ENCODE assay signal across 2 cellular contexts in the genomic region with DNA sequence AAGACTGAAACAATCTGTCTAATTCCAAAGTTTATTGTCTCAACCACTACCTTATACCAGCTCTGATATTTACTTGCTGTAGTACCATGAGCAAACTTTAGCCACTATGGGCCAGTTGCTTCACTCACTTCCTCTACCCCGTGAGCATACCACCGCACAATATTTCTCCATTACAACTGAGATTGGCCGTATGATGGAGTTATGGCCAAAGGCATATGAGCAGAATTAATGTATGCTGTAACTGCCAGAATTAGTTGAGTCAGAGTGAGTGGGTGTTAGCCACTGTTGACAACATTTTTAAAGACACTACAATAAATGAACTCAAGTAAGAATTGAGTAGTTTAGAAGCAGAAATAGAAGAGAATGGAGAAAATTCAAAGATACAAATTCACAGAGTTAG.
TF ChIP-seq lines count a peak whose summit lies in the region.

No MANE protein-coding gene starts in this region.

TF ChIP-seq in IMR-90, 13 proteins besides CTCF, POLR2A, EP300 and RAD21:
- TF ChIP-seq MAFK (IDR thresholded peaks at IDR 0.05; ENCODE audit: low read depth, low read length) (no peak), FOS (IDR thresholded peaks at IDR 0.05; ENCODE audit: low read depth, low read length) (no peak), MAZ (IDR thresholded peaks at IDR 0.05; ENCODE audit: borderline replicate concordance, low read depth, low read length) (no peak), RCOR1 (IDR thresholded peaks at IDR 0.05; ENCODE audit: insufficient replicate concordance, low read length) (no peak), NFE2L2 (IDR thresholded peaks at IDR 0.05; ENCODE audit: low read depth, low read length) (no peak), MXI1 (IDR thresholded peaks at IDR 0.05; ENCODE audit: borderline replicate concordance, low read depth, low read length) (no peak)
- TF ChIP-seq, protein P1, sequence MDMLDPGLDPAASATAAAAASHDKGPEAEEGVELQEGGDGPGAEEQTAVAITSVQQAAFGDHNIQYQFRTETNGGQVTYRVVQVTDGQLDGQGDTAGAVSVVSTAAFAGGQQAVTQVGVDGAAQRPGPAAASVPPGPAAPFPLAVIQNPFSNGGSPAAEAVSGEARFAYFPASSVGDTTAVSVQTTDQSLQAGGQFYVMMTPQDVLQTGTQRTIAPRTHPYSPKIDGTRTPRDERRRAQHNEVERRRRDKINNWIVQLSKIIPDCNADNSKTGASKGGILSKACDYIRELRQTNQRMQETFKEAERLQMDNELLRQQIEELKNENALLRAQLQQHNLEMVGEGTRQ (IDR thresholded peaks at IDR 0.05; ENCODE audit: low read depth, low read length) = no peak

TF ChIP-seq in GM12878, 131 proteins besides CTCF, POLR2A, EP300 and RAD21:
- TF ChIP-seq, protein P2, sequence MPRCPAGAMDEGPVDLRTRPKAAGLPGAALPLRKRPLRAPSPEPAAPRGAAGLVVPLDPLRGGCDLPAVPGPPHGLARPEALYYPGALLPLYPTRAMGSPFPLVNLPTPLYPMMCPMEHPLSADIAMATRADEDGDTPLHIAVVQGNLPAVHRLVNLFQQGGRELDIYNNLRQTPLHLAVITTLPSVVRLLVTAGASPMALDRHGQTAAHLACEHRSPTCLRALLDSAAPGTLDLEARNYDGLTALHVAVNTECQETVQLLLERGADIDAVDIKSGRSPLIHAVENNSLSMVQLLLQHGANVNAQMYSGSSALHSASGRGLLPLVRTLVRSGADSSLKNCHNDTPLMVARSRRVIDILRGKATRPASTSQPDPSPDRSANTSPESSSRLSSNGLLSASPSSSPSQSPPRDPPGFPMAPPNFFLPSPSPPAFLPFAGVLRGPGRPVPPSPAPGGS (IDR thresholded peaks at IDR 0.05; ENCODE audit: borderline replicate concordance, insufficient read depth, low read depth, low read length, poor library complexity, severe bottlenecking) = peak; percentile 52
- no peak for TF ChIP-seq NBN (IDR thresholded peaks at IDR 0.05)
